ENCODE assay signal across 15 cellular contexts in genomic region chr9:108386859-108387384, GRCh38.
DNase-seq lines count a peak whose midpoint lies in the region; ATAC-seq, FAIRE-seq and TF ChIP-seq lines count a peak whose summit lies in the region.
"Had no signal": no experiment of that assay in that cellular context is flagged by ENCODE, and none has a peak within 500 bp of the region (broad histone marks: within the 10 kb centered on the region; RNA-seq: fewer than 3 reads in every experiment).

No MANE protein-coding gene starts in this region.

- H3K79me2 ChIP-seq in ACC112 (ENCODE audit: control insufficient read depth, insufficient read depth, low read length, unreplicated experiment), result no peaks in the 10 kb centered on the region
- H3K79me2 ChIP-seq in keratinocyte (ENCODE audit: control insufficient read depth, insufficient read depth, low read length), result no peaks in the 10 kb centered on the region

- H3K4me1 ChIP-seq in ACC112 (ENCODE audit: control insufficient read depth, insufficient read depth, low read length, unreplicated experiment) (peaks cover 16% of the 10 kb centered on the region), keratinocyte (ENCODE audit: control insufficient read depth, extremely low read depth, insufficient read depth, low read length) (peaks cover 7% of the 10 kb centered on the region)

- H4K20me1 ChIP-seq in keratinocyte (ENCODE audit: control insufficient read depth, extremely low read depth, insufficient read depth, low read length), result no peaks in the 10 kb centered on the region

- no peak overlapping the region for H3K4me2 ChIP-seq in keratinocyte (ENCODE audit: control insufficient read depth, extremely low read depth, insufficient read depth, low read depth, low read length)

- no peak for TF ChIP-seq CTCF in HFF-Myc (IDR thresholded peaks at IDR 0.05; ENCODE audit: low read depth, low read length, missing control alignments)
- no peak for TF ChIP-seq CTCF in bronchial epithelial cell (IDR thresholded peaks at IDR 0.05; ENCODE audit: insufficient read depth, low read length, severe bottlenecking)
- no peak for TF ChIP-seq CTCF in keratinocyte (optimal IDR thresholded peaks at IDR 0.05 in 1 of 3, IDR thresholded peaks at IDR 0.05 in 1 of 3, conservative IDR thresholded peaks at IDR 0.05 in 1 of 3; ENCODE audit: extremely low read depth in 1 of 3, insufficient read depth in 2 of 3, low read length in 3 of 3)
- no peak for TF ChIP-seq CTCF in coronary artery (IDR thresholded peaks at IDR 0.05)

- H3K27ac ChIP-seq in ACC112 (ENCODE audit: low read depth, low read length) (peak overlapping the region; percentile 22), keratinocyte (ENCODE audit: control insufficient read depth, insufficient read depth, low read length) (no peak overlapping the region), coronary artery (no peak overlapping the region)
- H3K27ac ChIP-seq: cardiac muscle cell, neutrophil had no signal

- H3K9me1 ChIP-seq in keratinocyte (ENCODE audit: control insufficient read depth, extremely low read depth, insufficient read depth, low read length), result no peaks in the 10 kb centered on the region

- peak; percentile 39 for DNase-seq in HFF-Myc (ENCODE audit: extremely low read depth, low read depth)
- DNase-seq in bronchial epithelial cell (ENCODE audit: low read depth), result peak; percentile 13
- no peak for DNase-seq in keratinocyte (ENCODE audit: low read depth, low spot score)
- DNase-seq in coronary artery (ENCODE audit: low spot score), result no peak
- DNase-seq in T1000 (lab: John Stamatoyannopoulos, UW), result no peak
- DNase-seq in NCI-H1694 (lab: John Stamatoyannopoulos, UW), result no peak
- DNase-seq: NCI-H1092, NCI-H2227 treated with DMSO at 0.1 percent for 48 hours had no signal

- FAIRE-seq in bronchial epithelial cell (lab: Jason Lieb, UNC), result no peak
- FAIRE-seq in keratinocyte (lab: Jason Lieb, UNC), result peak; percentile 56
- FAIRE-seq: A204.1, endothelial cell of umbilical vein had no signal

- dilution Hi-C loops in keratinocyte (cut with MboI; ENCODE audit: extremely low pct_ligation_motif_present, low sequenced_read_pairs), result no loop called here

- no peak for ATAC-seq in HG03045 (IDR thresholded peaks at IDR 0.05; ENCODE audit: unreplicated experiment)

- H3K27me3 ChIP-seq in ACC112 (ENCODE audit: insufficient read depth, low read length) (no peaks in the 10 kb centered on the region), bronchial epithelial cell (ENCODE audit: control insufficient read depth, insufficient read depth, low read length) (no peaks in the 10 kb centered on the region), keratinocyte (ENCODE audit: control insufficient read depth, extremely low read depth, insufficient read depth, low read length) (no peaks in the 10 kb centered on the region)
- H3K27me3 ChIP-seq: cardiac muscle cell, neutrophil had no signal

- H3K4me3 ChIP-seq in ACC112 (ENCODE audit: low read depth, low read length) (no peak overlapping the region; the same call in 1 of the 2 replicates), HFF-Myc (replicated peaks; ENCODE audit: low read depth, low read length) (no peak overlapping the region), bronchial epithelial cell (ENCODE audit: low read depth, low read length) (no peak overlapping the region), keratinocyte (ENCODE audit: control insufficient read depth in 2 of 3, extremely low read depth in 1 of 3, insufficient read depth in 2 of 3, low read depth in 1 of 3, low read length in 3 of 3) (no peak overlapping the region), coronary artery (no peak overlapping the region)
- H3K4me3 ChIP-seq: cardiac muscle cell, skin epidermis had no signal

- no peak overlapping the region for H2AFZ ChIP-seq in ACC112 (ENCODE audit: low read length, unreplicated experiment)
- H2AFZ ChIP-seq in keratinocyte (ENCODE audit: control insufficient read depth, low read length), result no peak overlapping the region

- H3K36me3 ChIP-seq in ACC112 (ENCODE audit: insufficient read depth, low read length), result no peaks in the 10 kb centered on the region
- H3K36me3 ChIP-seq in bronchial epithelial cell (ENCODE audit: control insufficient read depth, insufficient read depth, low read length), result no peaks in the 10 kb centered on the region
- H3K36me3 ChIP-seq in keratinocyte (ENCODE audit: control insufficient read depth in 2 of 2, extremely low read depth in 1 of 2, insufficient read depth in 2 of 2, low read length in 2 of 2), result no peaks in the 10 kb centered on the region
- H3K36me3 ChIP-seq: cardiac muscle cell, neutrophil had no signal

- H3K9me3 ChIP-seq in keratinocyte (ENCODE audit: control insufficient read depth, low read depth, low read length), result no peaks in the 10 kb centered on the region
- H3K9me3 ChIP-seq: neutrophil had no signal

- no peak overlapping the region for H3K9ac ChIP-seq in keratinocyte (ENCODE audit: control insufficient read depth, extremely low read depth, insufficient read depth, low read length)

Comparison
In these comparisons a context has a peak if more than half of its experiments do, and no peak if none do; other contexts are left out.
1. DNase-seq: peak in HFF-Myc (single experiment) and bronchial epithelial cell (single experiment); none in keratinocyte (single experiment), coronary artery (single experiment), T1000 (single experiment) and NCI-H1694 (single experiment).